ENCODE assay signal across 11 cellular contexts in the genomic region with DNA sequence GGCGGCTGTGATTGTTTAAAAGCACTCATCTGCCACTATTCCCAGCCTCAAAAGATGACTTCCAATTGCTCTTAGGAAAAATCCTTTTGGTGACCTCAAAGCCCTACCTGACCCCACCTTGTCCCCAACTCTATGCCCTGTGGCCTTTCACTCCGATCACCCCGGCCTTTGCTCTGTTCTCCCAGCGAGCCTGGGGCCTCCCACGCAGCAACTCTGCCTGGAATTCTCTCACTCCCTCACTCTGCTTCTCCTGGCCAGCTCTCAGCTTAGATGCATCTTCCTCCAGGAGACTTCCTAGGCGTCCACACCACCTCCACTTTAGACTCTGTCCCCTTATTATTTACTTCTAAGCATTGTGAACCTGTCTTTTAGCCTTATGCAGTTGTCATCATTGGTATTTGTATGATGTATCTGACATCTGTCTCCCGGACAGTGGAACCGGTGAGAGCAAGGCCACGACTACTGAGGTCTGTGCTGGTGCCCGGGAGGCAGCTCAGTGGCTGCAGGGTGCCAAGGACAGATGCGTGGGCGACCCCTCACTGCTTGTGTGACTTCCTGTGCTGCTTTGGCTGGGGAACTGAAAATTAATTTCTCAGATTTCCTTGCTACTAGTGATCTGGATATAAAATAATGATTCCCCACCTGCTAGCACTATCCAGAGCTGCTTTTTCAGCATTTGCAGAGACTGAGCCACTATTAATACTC.
DNase-seq lines count a peak whose midpoint lies in the region; ATAC-seq and TF ChIP-seq lines count a peak whose summit lies in the region.
"Had no signal": no experiment of that assay in that cellular context is flagged by ENCODE, and none has a peak within 500 bp of the region (broad histone marks: within the 10 kb centered on the region; RNA-seq: fewer than 3 reads in every experiment).

No MANE protein-coding gene starts in this region.

- no peak overlapping the region for H3K4ac ChIP-seq in IMR-90 (ENCODE audit: low read depth, low read length)

- H3K79me1 ChIP-seq in IMR-90 (ENCODE audit: low read depth in 1 of 2, low read length in 2 of 2): peaks cover 41 to 65% of the 10 kb centered on the region in 2 experiments

- TF ChIP-seq RAD21 in IMR-90 (IDR thresholded peaks at IDR 0.05; ENCODE audit: low read length) (no peak), SK-N-SH (IDR thresholded peaks at IDR 0.05; ENCODE audit: low read length) (no peak)

- dilution Hi-C loops in IMR-90 (cut with HindIII; ENCODE audit: low sequenced_read_pairs, unreplicated experiment): no loop called here

- H3K27ac Mint-ChIP-seq in T-helper 1 cell treated with Interleukin-12 subunit alpha and Interleukin-12 subunit beta and Interleukin-4 antibody, amounts not matched to agents 30 μg/mL and 1 μg/mL, for 36 hours: peak overlapping the region; percentile 66
- peak overlapping the region; percentile 99 for H3K27ac Mint-ChIP-seq in central memory CD8-positive, alpha-beta T cell (ENCODE audit: low read depth)

- TF ChIP-seq POLR2A in IMR-90 (IDR thresholded peaks at IDR 0.05; ENCODE audit: low read depth, low read length): no peak
- no peak for TF ChIP-seq POLR2A in gastrocnemius medialis (IDR thresholded peaks at IDR 0.05)

- H3K9me3 ChIP-seq in IMR-90 (ENCODE audit: control insufficient read depth, insufficient read depth, low read length) (no peaks in the 10 kb centered on the region), SK-N-SH (no peaks in the 10 kb centered on the region), gastrocnemius medialis (no peaks in the 10 kb centered on the region)

- DNase-seq in T-helper 1 cell: no peak
- no peak for DNase-seq in IMR-90
- no peak for DNase-seq in central memory CD8-positive, alpha-beta T cell (ENCODE audit: low spot score in 2 of 2)
- peak; percentile 36 for DNase-seq in stimulated activated naive CD4-positive, alpha-beta T cell treated with Interleukin-2 at 50 U/mL for 16 hours (lab: John Stamatoyannopoulos, UW)
- no peak for DNase-seq in SK-N-SH
- DNase-seq in gastrocnemius medialis: no peak
- DNase-seq: NCI-H1436 had no signal

- WGBS in IMR-90 (ENCODE audit: extremely low coverage in 2 of 2, insufficient read length in 1 of 2), 2 experiments: 77% methylated on average over 4 of the region's 12 CpGs; no CpG with 5 or more reads in 1 of the 2 experiments
- WGBS in SK-N-SH (ENCODE audit: low lambda C conversion rate): 95% methylated on average over 12 of the region's 12 CpGs

- H3K14ac ChIP-seq in IMR-90 (replicated peaks; ENCODE audit: low read depth, low read length): no peak overlapping the region

- in situ Hi-C loops in IMR-90 (cut with MboI; ENCODE audit: low sequenced_read_pairs): no loop called here
- in situ Hi-C loops in gastrocnemius medialis (cut with MboI; ENCODE audit: low sequenced_read_pairs in 4 of 4): no loop called here

- H3F3A ChIP-seq in SK-N-SH (replicated peaks; ENCODE audit: insufficient read depth): no peaks in the 10 kb centered on the region

- no peak overlapping the region for H3K27ac ChIP-seq in IMR-90 (ENCODE audit: insufficient read depth, low read length)
- no peak overlapping the region for H3K27ac ChIP-seq in SK-N-SH (ENCODE audit: low read depth in 2 of 2, low read length in 1 of 2)
- no peak overlapping the region for H3K27ac ChIP-seq in gastrocnemius medialis
- H3K27ac ChIP-seq: 22Rv1, RWPE1 had no signal

- no peak for TF ChIP-seq EP300 in SK-N-SH (IDR thresholded peaks at IDR 0.05; ENCODE audit: borderline replicate concordance in 1 of 2, low read depth in 1 of 2, low read length in 1 of 2)

- intact Hi-C loops in IMR-90 (cut with micrococcal nuclease) (no loop called here), gastrocnemius medialis (cut with DNase I; ENCODE audit: low total_unique reads) (no loop called here)

- H3K4me2 ChIP-seq in IMR-90 (ENCODE audit: low read depth, low read length) (no peak overlapping the region), SK-N-SH (no peak overlapping the region)

- no peak overlapping the region for H2BK120ac ChIP-seq in IMR-90 (ENCODE audit: low read depth, low read length)

- H3K4me3 Mint-ChIP-seq in T-helper 1 cell treated with Interleukin-12 subunit alpha and Interleukin-12 subunit beta and Interleukin-4 antibody, amounts not matched to agents 30 μg/mL and 1 μg/mL, for 36 hours: peak overlapping the region; percentile 26
- peak overlapping the region; percentile 70 for H3K4me3 Mint-ChIP-seq in central memory CD8-positive, alpha-beta T cell

- H2BK20ac ChIP-seq in IMR-90 (ENCODE audit: low read depth, low read length): no peak overlapping the region

- H2AFZ ChIP-seq in IMR-90 (replicated peaks; ENCODE audit: low read length, poor library complexity) (no peak overlapping the region), SK-N-SH (ENCODE audit: low read depth) (no peak overlapping the region)

- no peaks in the 10 kb centered on the region for H3K27me3 ChIP-seq in IMR-90 (ENCODE audit: control insufficient read depth, insufficient read depth, low read length)
- H3K27me3 ChIP-seq in SK-N-SH (ENCODE audit: insufficient read depth): no peaks in the 10 kb centered on the region
- H3K27me3 ChIP-seq in gastrocnemius medialis: no peaks in the 10 kb centered on the region

- H4K20me1 ChIP-seq in IMR-90 (ENCODE audit: insufficient read depth, low read length) (no peaks in the 10 kb centered on the region; the same call in 1 of the 2 replicates), SK-N-SH (ENCODE audit: insufficient read depth) (0 out of 2 replicates have a peak, but pooled peaks cover 9% of the 10 kb centered on the region)

- peaks cover 17% of the 10 kb centered on the region for H3K36me3 Mint-ChIP-seq in T-helper 1 cell treated with Interleukin-12 subunit alpha and Interleukin-12 subunit beta and Interleukin-4 antibody, amounts not matched to agents 30 μg/mL and 1 μg/mL, for 36 hours (ENCODE audit: low read depth)
- H3K36me3 Mint-ChIP-seq in central memory CD8-positive, alpha-beta T cell (ENCODE audit: insufficient read depth): peaks cover 24% of the 10 kb centered on the region

- no peak overlapping the region for H4K5ac ChIP-seq in IMR-90 (ENCODE audit: low read depth, low read length)

- H3K18ac ChIP-seq in IMR-90 (ENCODE audit: low read depth, low read length): no peak overlapping the region

- no peaks in the 10 kb centered on the region for H3K9me3 Mint-ChIP-seq in T-helper 1 cell treated with Interleukin-12 subunit alpha and Interleukin-12 subunit beta and Interleukin-4 antibody, amounts not matched to agents 30 μg/mL and 1 μg/mL, for 36 hours
- H3K9me3 Mint-ChIP-seq in central memory CD8-positive, alpha-beta T cell: no peaks in the 10 kb centered on the region

- H3K36me3 ChIP-seq in IMR-90 (ENCODE audit: control insufficient read depth, insufficient read depth, low read length) (no peaks in the 10 kb centered on the region), SK-N-SH (replicated peaks in 1 of 2; ENCODE audit: control insufficient read depth in 1 of 2, insufficient read depth in 2 of 2, low read length in 1 of 2) (no peaks in the 10 kb centered on the region), gastrocnemius medialis (no peaks in the 10 kb centered on the region)

- no peak for TF ChIP-seq CTCF in IMR-90 (conservative IDR thresholded peaks at IDR 0.05; ENCODE audit: low read depth, low read length)
- no peak for TF ChIP-seq CTCF in SK-N-SH (IDR thresholded peaks at IDR 0.05)
- TF ChIP-seq CTCF in gastrocnemius medialis (IDR thresholded peaks at IDR 0.05 in 4 of 5, conservative IDR thresholded peaks at IDR 0.05 in 1 of 5): no peak

- H4K91ac ChIP-seq in IMR-90 (ENCODE audit: insufficient read depth, low read depth, low read length): no peak overlapping the region

- H3K56ac ChIP-seq in IMR-90 (ENCODE audit: extremely low read depth, insufficient read depth, low read length): no peak overlapping the region

- POLR2A ChIA-PET in IMR-90 (lab: Charles Lee; ENCODE audit: unreplicated experiment) (interaction anchor here (1.1 kb wide), 1 partner anchor 18 kb away, joined by 9 read pairs; no protein-coding TSS in a partner anchor), SK-N-SH (lab: Yijun Ruan, JAX) (no interaction called here)

- H2AK9ac ChIP-seq in IMR-90 (replicated peaks; ENCODE audit: low read depth, low read length, poor library complexity): peak overlapping the region; percentile 25

- H2AK5ac ChIP-seq in IMR-90 (ENCODE audit: low read depth, low read length): no peak overlapping the region

- H3K4me1 ChIP-seq in IMR-90 (ENCODE audit: control insufficient read depth, insufficient read depth, low read length): peaks cover 20% of the 10 kb centered on the region
- H3K4me1 ChIP-seq in SK-N-SH (ENCODE audit: control insufficient read depth in 1 of 2, insufficient read depth in 2 of 2, low read depth in 1 of 2, low read length in 1 of 2): peaks cover 4 to 21% of the 10 kb centered on the region in 2 experiments; a peak in 3 of 4 replicates
- peaks cover 3 to 10% of the 10 kb centered on the region in 2 donors for H3K4me1 ChIP-seq in gastrocnemius medialis

- H3K9ac ChIP-seq in IMR-90 (ENCODE audit: low read depth, low read length) (no peak overlapping the region), SK-N-SH (no peak overlapping the region)

- H3K9me1 ChIP-seq in IMR-90 (ENCODE audit: insufficient read depth, low read length): peaks cover 19% of the 10 kb centered on the region

- no peak overlapping the region for H2BK15ac ChIP-seq in IMR-90 (ENCODE audit: low read depth, low read length)

- ATAC-seq in IMR-90 (ENCODE audit: low read depth): no peak
- no peak for ATAC-seq in central memory CD8-positive, alpha-beta T cell (replicated peaks; ENCODE audit: extremely low read depth, poor library complexity, severe bottlenecking)
- no peak for ATAC-seq in HG02610 (IDR thresholded peaks at IDR 0.05; ENCODE audit: unreplicated experiment)
- no peak for ATAC-seq in gastrocnemius medialis

- H2BK5ac ChIP-seq in IMR-90 (ENCODE audit: low read depth, low read length, poor library complexity, severe bottlenecking): no peak overlapping the region

- H3K9me2 ChIP-seq in SK-N-SH: no peaks in the 10 kb centered on the region

- H3K4me1 Mint-ChIP-seq in T-helper 1 cell treated with Interleukin-12 subunit alpha and Interleukin-12 subunit beta and Interleukin-4 antibody, amounts not matched to agents 30 μg/mL and 1 μg/mL, for 36 hours (ENCODE audit: low read depth): peaks cover 93% of the 10 kb centered on the region
- H3K4me1 Mint-ChIP-seq in central memory CD8-positive, alpha-beta T cell: peaks cover 95% of the 10 kb centered on the region

- H3K4me3 ChIP-seq in IMR-90 (ENCODE audit: insufficient read depth, low read depth, low read length) (no peak overlapping the region), SK-N-SH (ENCODE audit: low read depth in 2 of 2, low read length in 1 of 2) (no peak overlapping the region), gastrocnemius medialis (no peak overlapping the region)

- H3K27me3 Mint-ChIP-seq in T-helper 1 cell treated with Interleukin-12 subunit alpha and Interleukin-12 subunit beta and Interleukin-4 antibody, amounts not matched to agents 30 μg/mL and 1 μg/mL, for 36 hours (ENCODE audit: low read depth): no peaks in the 10 kb centered on the region
- H3K27me3 Mint-ChIP-seq in central memory CD8-positive, alpha-beta T cell: no peaks in the 10 kb centered on the region

- CTCF ChIA-PET in IMR-90 (lab: Yijun Ruan, JAX): no interaction called here
- CTCF ChIA-PET in SK-N-SH (lab: Yijun Ruan, JAX): interaction anchor here (0.6 kb wide), 1 partner anchor 164 kb away, joined by 3 read pairs; no protein-coding TSS in a partner anchor

- no TSS peak for BruUV-seq in IMR-90 (replicated peaks; lab: Mats Ljungman, UMichigan)

- H4K8ac ChIP-seq in IMR-90 (ENCODE audit: low read depth in 2 of 2, low read length in 2 of 2): no peak overlapping the region

- H3K79me2 ChIP-seq in SK-N-SH (ENCODE audit: insufficient read depth): peaks cover 10% of the 10 kb centered on the region

- no peak overlapping the region for H3K23ac ChIP-seq in IMR-90 (ENCODE audit: low read depth, low read length)
